In genomic region chr1:219379691-219380090, GRCh38 we compare ENCODE assay signal across 25 cellular contexts.
"Had no signal": no experiment of that assay in that cellular context is flagged by ENCODE, and none has a peak within 500 bp of the region (broad histone marks: within the 10 kb centered on the region; RNA-seq: fewer than 3 reads in every experiment).

No MANE protein-coding gene starts in this region.

- H3K4me3 ChIP-seq: dorsolateral prefrontal cortex, gastroesophageal sphincter, heart right ventricle, lower lobe of right lung, mucosa of descending colon, neural progenitor cell, prostate gland, sigmoid colon, stomach, thyroid gland, vagina had no signal

- H3K36me3 Mint-ChIP-seq: memory B cell; naive B cell; natural killer cell treated with Interleukin-12 subunit alpha and Interleukin-12 subunit beta and Interleukin-15 and Interleukin-18, amount 100 ng/mL, for 72 hours; neural progenitor cell; stimulated activated effector memory CD8-positive, alpha-beta T cell treated with anti-CD3 and anti-CD28 coated beads, Interleukin-12 subunit alpha, Interleukin-12 subunit beta, amount 100 ng/mL, for 72 hours had no signal

- H3K36me3 ChIP-seq: gastroesophageal sphincter, heart right ventricle, lower lobe of right lung, neural progenitor cell, prostate gland, sigmoid colon, stomach, thyroid gland, vagina had no signal

- H3K27me3 Mint-ChIP-seq: memory B cell; natural killer cell treated with Interleukin-12 subunit alpha and Interleukin-12 subunit beta and Interleukin-15 and Interleukin-18, amount 100 ng/mL, for 72 hours had no signal

- H2AFZ ChIP-seq: neural progenitor cell, parathyroid adenoma had no signal

- H3K4me1 Mint-ChIP-seq: memory B cell; naive B cell; stimulated activated effector memory CD8-positive, alpha-beta T cell treated with anti-CD3 and anti-CD28 coated beads, Interleukin-12 subunit alpha, Interleukin-12 subunit beta, amount 100 ng/mL, for 72 hours had no signal

- H3K27ac Mint-ChIP-seq: memory B cell; mesothelial cell of epicardium; natural killer cell treated with Interleukin-12 subunit alpha and Interleukin-12 subunit beta and Interleukin-15 and Interleukin-18, amount 100 ng/mL, for 72 hours; neural progenitor cell; stimulated activated effector memory CD8-positive, alpha-beta T cell treated with anti-CD3 and anti-CD28 coated beads, Interleukin-12 subunit alpha, Interleukin-12 subunit beta, amount 100 ng/mL, for 72 hours had no signal

- H3K4me2 ChIP-seq: neural progenitor cell had no signal

- H3K79me2 ChIP-seq: parathyroid adenoma had no signal

- H3K9me3 Mint-ChIP-seq: neural progenitor cell had no signal

- H3K27ac ChIP-seq: dorsolateral prefrontal cortex, gastroesophageal sphincter, heart right ventricle, lower lobe of right lung, neural progenitor cell, parathyroid adenoma, prostate gland, sigmoid colon, stomach, thyroid gland, vagina had no signal

- H3K27me3 ChIP-seq: dorsolateral prefrontal cortex, gastroesophageal sphincter, heart right ventricle, neural progenitor cell, sigmoid colon, stomach, thyroid gland, vagina had no signal

- H3K4me1 ChIP-seq: gastroesophageal sphincter, heart right ventricle, lower lobe of right lung, neural progenitor cell, parathyroid adenoma, prostate gland, sigmoid colon, stomach, thyroid gland, vagina had no signal

- ATAC-seq: gastroesophageal sphincter; heart right ventricle; left ventricle myocardium superior; lower lobe of right lung; mucosa of descending colon; natural killer cell treated with Interleukin-12 subunit alpha and Interleukin-12 subunit beta and Interleukin-15 and Interleukin-18, amount 100 ng/mL, for 72 hours; right cardiac atrium had no signal

- H3K9ac ChIP-seq: neural progenitor cell, parathyroid adenoma had no signal

- H3K4me3 Mint-ChIP-seq: memory B cell; mesothelial cell of epicardium; naive B cell; natural killer cell treated with Interleukin-12 subunit alpha and Interleukin-12 subunit beta and Interleukin-15 and Interleukin-18, amount 100 ng/mL, for 72 hours; neural progenitor cell; stimulated activated effector memory CD8-positive, alpha-beta T cell treated with anti-CD3 and anti-CD28 coated beads, Interleukin-12 subunit alpha, Interleukin-12 subunit beta, amount 100 ng/mL, for 72 hours had no signal

- DNase-seq: dorsolateral prefrontal cortex; effector CD4-positive, alpha-beta T cell; glutamatergic neuron; heart right ventricle; hippocampal formation; left ventricle myocardium superior; lower lobe of right lung; mucosa of descending colon; naive B cell; sigmoid colon; stimulated activated CD4-positive, alpha-beta T cell treated with anti-CD3 and anti-CD28 coated beads, Interleukin-2, amount 100 ng/mL, for 24 hours; stimulated activated CD4-positive, alpha-beta T cell treated with anti-CD3 and anti-CD28 coated beads, Interleukin-4, amount 100 ng/mL, for 24 hours; stimulated activated naive CD4-positive, alpha-beta T cell treated with Interleukin-2 at 50 U/mL for 16 hours; stomach; thyroid gland had no signal

- H3K9me3 ChIP-seq: gastroesophageal sphincter, heart right ventricle, lower lobe of right lung, mucosa of descending colon, prostate gland, sigmoid colon, stomach, thyroid gland, vagina had no signal
